In genomic region chr5:54793612-54794436, GRCh38 we compare ENCODE assay signal across 2 cellular contexts.
TF ChIP-seq lines count a peak whose summit lies in the region.

No MANE protein-coding gene starts in this region.

TF ChIP-seq in SK-N-SH treated with all-trans-retinoic acid at 6 μM for 48 hours, 23 proteins besides CTCF, POLR2A, EP300 and RAD21 (continued from another document):
- TF ChIP-seq ISL1 (CRISPR knock-in tag; IDR thresholded peaks at IDR 0.05), result no peak
- no peak for TF ChIP-seq CSDC2 (CRISPR knock-in tag; IDR thresholded peaks at IDR 0.05)
- TF ChIP-seq ZFP30 (CRISPR knock-in tag; IDR thresholded peaks at IDR 0.05), result no peak
- TF ChIP-seq PPARA (CRISPR knock-in tag; IDR thresholded peaks at IDR 0.05; ENCODE audit: borderline replicate concordance), result no peak
- TF ChIP-seq ZNF70 (CRISPR knock-in tag; IDR thresholded peaks at IDR 0.05), result no peak
- TF ChIP-seq ZNF8 (CRISPR knock-in tag; IDR thresholded peaks at IDR 0.05), result no peak
- no peak for TF ChIP-seq ESRRG (CRISPR knock-in tag; IDR thresholded peaks at IDR 0.05)

TF ChIP-seq in SK-N-SH, 30 proteins besides CTCF, POLR2A, EP300 and RAD21 (continued from another document):
- no peak for TF ChIP-seq CHD2 (IDR thresholded peaks at IDR 0.05; ENCODE audit: low read length, partially characterized antibody)
TF ChIP-seq in SK-N-SH: peak in this region for 0.
